Comparison of ENCODE assay signal across 1 cellular context in genomic region chr4:129093173-129093974, GRCh38.
TF ChIP-seq lines count a peak whose summit lies in the region.

TSS of gene SCLT1 (minus strand) at chr4:129093539. CDS start at chr4:129093103, 436 bp downstream.

TF ChIP-seq in K562, 482 proteins besides CTCF, POLR2A, EP300 and RAD21 (continued from another document and continues in another):
- no peak for TF ChIP-seq TRIM25 (IDR thresholded peaks at IDR 0.05; ENCODE audit: borderline replicate concordance)
- TF ChIP-seq TCF7 (IDR thresholded peaks at IDR 0.05; ENCODE audit: borderline replicate concordance) = no peak
- TF ChIP-seq FOXJ3 (CRISPR knock-in tag; IDR thresholded peaks at IDR 0.05) = no peak
- peak; percentile 81 for TF ChIP-seq SPI1 (IDR thresholded peaks at IDR 0.05; ENCODE audit: borderline replicate concordance, low read depth, low read length)
- peak; percentile 56; the same call in 1 of the 2 replicates for TF ChIP-seq CHAMP1 (IDR thresholded peaks at IDR 0.05)
- no peak for TF ChIP-seq ZNF699 (CRISPR knock-in tag; IDR thresholded peaks at IDR 0.05; ENCODE audit: insufficient replicate concordance)
- TF ChIP-seq PTBP1 (IDR thresholded peaks at IDR 0.05; ENCODE audit: low read depth, low read length) = no peak
- TF ChIP-seq ZZZ3 (IDR thresholded peaks at IDR 0.05) = no peak
- no peak; the same call in none of the 2 replicates for TF ChIP-seq FOXP4 (CRISPR knock-in tag; IDR thresholded peaks at IDR 0.05; ENCODE audit: borderline replicate concordance)
- peak; percentile 89 for TF ChIP-seq RBBP5 (IDR thresholded peaks at IDR 0.05; ENCODE audit: borderline replicate concordance, insufficient read depth, low read length, poor library complexity, severe bottlenecking)
- TF ChIP-seq ZNF764 (CRISPR knock-in tag; IDR thresholded peaks at IDR 0.05; ENCODE audit: low read depth) = no peak
- TF ChIP-seq PCBP2 (IDR thresholded peaks at IDR 0.05; ENCODE audit: low read depth, low read length, poor library complexity, severe bottlenecking) = no peak
- TF ChIP-seq MBD2 (IDR thresholded peaks at IDR 0.05; ENCODE audit: borderline replicate concordance, low read depth) = peak; percentile 57; the same call in 1 of the 2 replicates
- TF ChIP-seq RB1 (IDR thresholded peaks at IDR 0.05; ENCODE audit: low read depth) = 0 out of 2 replicates have a peak, but pooled peaks have one; percentile 51
- no peak for TF ChIP-seq PTRF (tag; IDR thresholded peaks at IDR 0.05)
- TF ChIP-seq RUNX1 (IDR thresholded peaks at IDR 0.05; ENCODE audit: low read depth) = no peak
- TF ChIP-seq ZNF354B (CRISPR knock-in tag; IDR thresholded peaks at IDR 0.05) = no peak
- no peak; a peak in 1 of 4 replicates for TF ChIP-seq CSDE1 (IDR thresholded peaks at IDR 0.05)
- peak; percentile 88 for TF ChIP-seq JUND (IDR thresholded peaks at IDR 0.05; ENCODE audit: borderline replicate concordance, low read depth, low read length)
- peak; percentile 76; the same call in 1 of the 3 replicates for TF ChIP-seq JUND (tag; IDR thresholded peaks at IDR 0.05; ENCODE audit: borderline replicate concordance, low read depth, low read length)
- peak; percentile 93 for TF ChIP-seq SUPT5H (IDR thresholded peaks at IDR 0.05)
- no peak for TF ChIP-seq ATF2 (CRISPR knock-in tag; IDR thresholded peaks at IDR 0.05)
- no peak for TF ChIP-seq ZNF512 (tag; IDR thresholded peaks at IDR 0.05)
- peak; percentile 93 for TF ChIP-seq MYBL2 (IDR thresholded peaks at IDR 0.05; ENCODE audit: low read depth)
- no peak for TF ChIP-seq MYBL2 (CRISPR knock-in tag; IDR thresholded peaks at IDR 0.05; ENCODE audit: borderline replicate concordance)
- no peak for TF ChIP-seq MTA1 (IDR thresholded peaks at IDR 0.05; ENCODE audit: borderline replicate concordance)
- peak; percentile 44; the same call in 1 of the 2 replicates for TF ChIP-seq NCOR1 (IDR thresholded peaks at IDR 0.05)
- TF ChIP-seq CCNT2 (IDR thresholded peaks at IDR 0.05; ENCODE audit: borderline replicate concordance, extremely low read depth, insufficient read length, low read depth, low read length) = peak; percentile 74
- TF ChIP-seq PREB (CRISPR knock-in tag; IDR thresholded peaks at IDR 0.05) = no peak
- TF ChIP-seq CEBPZ (IDR thresholded peaks at IDR 0.05; ENCODE audit: borderline replicate concordance, low read depth, low read length) = no peak
- TF ChIP-seq ESRRB (CRISPR knock-in tag; IDR thresholded peaks at IDR 0.05; ENCODE audit: borderline replicate concordance) = no peak
- no peak for TF ChIP-seq ZNF75A (CRISPR knock-in tag; IDR thresholded peaks at IDR 0.05)
- TF ChIP-seq ZNF561 (CRISPR knock-in tag; conservative IDR thresholded peaks at IDR 0.05) = no peak
- TF ChIP-seq MLX (CRISPR knock-in tag; conservative IDR thresholded peaks at IDR 0.05) = no peak
- no peak for TF ChIP-seq POU5F1 (IDR thresholded peaks at IDR 0.05; ENCODE audit: borderline replicate concordance, low read depth, low read length, partially characterized antibody)
- TF ChIP-seq SAP30 (IDR thresholded peaks at IDR 0.05; ENCODE audit: borderline replicate concordance, insufficient read depth, low read depth, low read length, poor library complexity, severe bottlenecking) = peak; percentile 71
- peak; percentile 49 for TF ChIP-seq PRDM10 (IDR thresholded peaks at IDR 0.05; ENCODE audit: partially characterized antibody)
- TF ChIP-seq POLR2G (IDR thresholded peaks at IDR 0.05; ENCODE audit: low read depth, low read length) = peak; percentile 99
- TF ChIP-seq RCOR1 (IDR thresholded peaks at IDR 0.05; ENCODE audit: borderline replicate concordance in 1 of 2, low read depth in 2 of 2, low read length in 2 of 2) = no peak
- TF ChIP-seq ZNF639 (CRISPR knock-in tag; conservative IDR thresholded peaks at IDR 0.05 in 1 of 2, IDR thresholded peaks at IDR 0.05 in 1 of 2) = no peak; a peak in 1 of 4 replicates
